1 cellular context compared by ENCODE assay signal in genomic region chr11:8684600-8685290, GRCh38.
TF ChIP-seq lines count a peak whose summit lies in the region.

No MANE protein-coding gene starts in this region.

TF ChIP-seq in IMR-90, 13 proteins besides CTCF, POLR2A, EP300 and RAD21 (continued from another document):
- TF ChIP-seq USF2 (IDR thresholded peaks at IDR 0.05; ENCODE audit: low read depth, low read length) (no peak), RCOR1 (IDR thresholded peaks at IDR 0.05; ENCODE audit: insufficient replicate concordance, low read length) (no peak), MXI1 (IDR thresholded peaks at IDR 0.05; ENCODE audit: borderline replicate concordance, low read depth, low read length) (no peak), NFE2L2 (IDR thresholded peaks at IDR 0.05; ENCODE audit: low read depth, low read length) (no peak), MAFK (IDR thresholded peaks at IDR 0.05; ENCODE audit: low read depth, low read length) (no peak)
